ENCODE assay signal across 10 cellular contexts in the genomic region with DNA sequence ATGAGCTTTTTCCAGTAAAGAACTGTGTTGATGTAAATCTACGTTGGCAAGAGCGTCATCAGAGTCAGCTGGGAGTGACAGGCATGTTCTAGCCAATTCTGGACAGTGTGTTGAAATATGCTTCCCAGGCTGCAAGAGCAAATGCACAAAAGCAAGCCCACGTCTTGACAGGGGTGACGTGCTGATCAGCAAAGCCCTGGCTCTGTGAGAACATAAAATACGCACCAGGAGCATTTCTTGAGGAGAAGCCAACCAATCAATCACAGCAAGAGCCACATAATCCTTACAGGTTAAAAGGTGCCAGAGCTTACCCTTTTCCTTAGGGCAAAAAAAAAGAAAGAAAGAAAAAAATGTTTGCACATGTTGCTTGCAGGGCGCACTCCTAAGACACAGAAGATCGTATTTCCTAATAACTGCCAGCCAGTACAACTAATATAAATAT.
DNase-seq lines count a peak whose midpoint lies in the region; ATAC-seq and TF ChIP-seq lines count a peak whose summit lies in the region.
"Had no signal": no experiment of that assay in that cellular context is flagged by ENCODE, and none has a peak within 500 bp of the region (broad histone marks: within the 10 kb centered on the region; RNA-seq: fewer than 3 reads in every experiment).

No MANE protein-coding gene starts in this region.

- no peak for TF ChIP-seq CTCF in astrocyte of the spinal cord (IDR thresholded peaks at IDR 0.05; ENCODE audit: low read depth, low read length)

- in situ Hi-C loops in astrocyte of the spinal cord (cut with HindIII; ENCODE audit: low sequenced_read_pairs) = no loop called here

- peak; percentile 81 for DNase-seq in M059J (ENCODE audit: low read depth)
- peak; percentile 87 for DNase-seq in astrocyte of the spinal cord (ENCODE audit: low read depth, low spot score)
- DNase-seq in left lobe of liver (ENCODE audit: low spot score) = no peak
- peak; percentile 49 for DNase-seq in superior temporal gyrus (ENCODE audit: extremely low spot score)
- no peak for DNase-seq in NCI-H526 treated with DMSO at 0.1 percent for 48 hours (lab: John Stamatoyannopoulos, UW)
- no peak for DNase-seq in mesenteric fat pad (ENCODE audit: low spot score)

- ATAC-seq in left lobe of liver = peak; percentile 48
- no peak for ATAC-seq in GM21528 (IDR thresholded peaks at IDR 0.05; ENCODE audit: low FRiP score, unreplicated experiment)
- no peak for ATAC-seq in HG03196 (IDR thresholded peaks at IDR 0.05; ENCODE audit: unreplicated experiment)
- ATAC-seq: GM12878, left colon had no signal

- no peak overlapping the region for H3K4me3 ChIP-seq in astrocyte of the spinal cord (ENCODE audit: low read depth, low read length)
- H3K4me3 ChIP-seq: GM12878 had no signal

Comparison
In these comparisons a context has a peak if more than half of its experiments do, and no peak if none do; other contexts are left out.
1. DNase-seq: peak in M059J (single experiment), astrocyte of the spinal cord (single experiment) and superior temporal gyrus (single experiment); none in left lobe of liver (single experiment), NCI-H526 treated with DMSO at 0.1 percent for 48 hours (single experiment) and mesenteric fat pad (single experiment).